Comparison of ENCODE assay signal across 17 cellular contexts in the genomic region with DNA sequence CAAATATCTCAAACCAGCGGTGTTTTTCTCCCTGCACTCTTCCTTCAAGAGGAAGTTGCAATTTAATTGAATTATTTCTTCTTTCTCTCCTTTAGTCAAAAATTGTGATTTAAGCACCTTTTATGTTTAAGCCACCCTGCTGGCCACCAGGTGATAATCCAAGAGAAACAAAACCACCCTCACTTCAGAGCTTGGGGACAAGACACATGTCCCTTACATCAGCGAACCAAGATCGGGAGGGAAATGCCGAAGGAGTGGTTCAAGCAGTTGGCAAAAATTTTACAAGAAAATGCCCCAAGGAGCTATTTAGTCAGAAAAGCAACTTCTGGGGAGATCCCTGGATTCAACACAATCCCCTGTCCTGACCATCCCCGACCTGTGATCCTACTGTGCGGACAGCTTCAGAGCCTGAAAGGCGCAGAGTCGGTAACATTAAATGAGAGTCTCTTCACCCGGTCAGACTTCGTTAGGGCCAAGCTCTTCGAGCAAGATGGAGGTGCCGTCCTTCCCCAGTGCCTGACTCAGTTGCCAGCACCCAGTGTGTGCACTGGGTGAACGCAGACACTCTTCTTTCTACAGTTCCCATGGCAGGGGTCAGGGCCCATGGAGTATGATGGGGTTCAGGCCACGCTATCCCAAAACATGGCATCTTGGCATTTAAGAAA.
A peak's percentile ranks its signal among the peaks of the same experiment; 100 is the strongest.
DNase-seq lines count a peak whose midpoint lies in the region; ATAC-seq and TF ChIP-seq lines count a peak whose summit lies in the region.
"Had no signal": no experiment of that assay in that cellular context is flagged by ENCODE, and none has a peak within 500 bp of the region (broad histone marks: within the 10 kb centered on the region; RNA-seq: fewer than 3 reads in every experiment).

No MANE protein-coding gene starts in this region.

- H4K8ac ChIP-seq in IMR-90 (ENCODE audit: low read depth in 2 of 2, low read length in 2 of 2) = no peak overlapping the region

- no peak overlapping the region for H3K4me3 ChIP-seq in IMR-90 (ENCODE audit: insufficient read depth, low read depth, low read length)
- H3K4me3 ChIP-seq in HAP-1 = no peak overlapping the region
- H3K4me3 ChIP-seq: cardiac muscle cell, mucosa of descending colon had no signal

- no peaks in the 10 kb centered on the region for H3K9me3 Mint-ChIP-seq in activated naive CD4-positive, alpha-beta T cell treated with anti-CD3 and anti-CD28 coated beads, Interleukin-2, amount 10 ng/mL, durations not matched to agents 7 days and 5 days
- peaks cover under 1 to 5% of the 10 kb centered on the region in 2 donors for H3K9me3 Mint-ChIP-seq in activated naive CD4-positive, alpha-beta T cell treated with anti-CD3 and anti-CD28 coated beads, Interleukin-2, amount 50 U/mL, for 72 hours

- H3K23ac ChIP-seq in IMR-90 (ENCODE audit: low read depth, low read length) = no peak overlapping the region

- no peak overlapping the region for H4K91ac ChIP-seq in IMR-90 (ENCODE audit: insufficient read depth, low read depth, low read length)

- H3K27ac ChIP-seq in IMR-90 (ENCODE audit: insufficient read depth, low read length) = no peak overlapping the region
- H3K27ac ChIP-seq: cardiac muscle cell had no signal

- no peak for ATAC-seq in activated naive CD4-positive, alpha-beta T cell treated with anti-CD3 and anti-CD28 coated beads, Interleukin-2, amount 50 U/mL, for 72 hours
- ATAC-seq in IMR-90 (ENCODE audit: low read depth) (no peak), left lobe of liver (no peak)
- ATAC-seq: esophagus mucosa, mucosa of descending colon, right cardiac atrium had no signal

- H4K20me1 ChIP-seq in IMR-90 (ENCODE audit: insufficient read depth, low read length) = no peaks in the 10 kb centered on the region

- no peak overlapping the region for H2AK5ac ChIP-seq in IMR-90 (ENCODE audit: low read depth, low read length)

- peaks cover 1% of the 10 kb centered on the region; the same call in 1 of the 2 replicates for H3K9me3 ChIP-seq in IMR-90 (ENCODE audit: control insufficient read depth, insufficient read depth, low read length)
- no peaks in the 10 kb centered on the region for H3K9me3 ChIP-seq in HAP-1
- H3K9me3 ChIP-seq: mucosa of descending colon had no signal

- in situ Hi-C loops in IMR-90 (cut with MboI; ENCODE audit: low sequenced_read_pairs) = no loop called here
- in situ Hi-C loops in HAP-1 (cut with MboI; ENCODE audit: low sequenced_read_pairs) = no loop called here

- no peak for TF ChIP-seq RAD21 in IMR-90 (IDR thresholded peaks at IDR 0.05; ENCODE audit: low read length)

- peaks cover 22% of the 10 kb centered on the region for H3K27me3 Mint-ChIP-seq in activated naive CD4-positive, alpha-beta T cell treated with anti-CD3 and anti-CD28 coated beads, Interleukin-2, amount 10 ng/mL, durations not matched to agents 7 days and 5 days

- H3K9me1 ChIP-seq in IMR-90 (ENCODE audit: insufficient read depth, low read length) = no peaks in the 10 kb centered on the region

- peak overlapping the region; percentile 35 for H2AK9ac ChIP-seq in IMR-90 (replicated peaks; ENCODE audit: low read depth, low read length, poor library complexity)

- no peak overlapping the region for H4K5ac ChIP-seq in IMR-90 (ENCODE audit: low read depth, low read length)

- intact Hi-C loops in IMR-90 (cut with micrococcal nuclease) = no loop called here

- no peak overlapping the region for H3K18ac ChIP-seq in IMR-90 (ENCODE audit: low read depth, low read length)

- dilution Hi-C loops in IMR-90 (cut with HindIII; ENCODE audit: low sequenced_read_pairs, unreplicated experiment) = no loop called here

- POLR2A ChIA-PET in IMR-90 (lab: Charles Lee; ENCODE audit: unreplicated experiment) = no interaction called here

- peaks cover 45% of the 10 kb centered on the region for H3K27me3 ChIP-seq in IMR-90 (ENCODE audit: control insufficient read depth, insufficient read depth, low read length)
- peaks cover 24% of the 10 kb centered on the region for H3K27me3 ChIP-seq in HAP-1 (ENCODE audit: low read depth)
- H3K27me3 ChIP-seq: cardiac muscle cell had no signal

- no peak overlapping the region for H3K9ac ChIP-seq in IMR-90 (ENCODE audit: low read depth, low read length)

- H3K27ac Mint-ChIP-seq in activated naive CD4-positive, alpha-beta T cell treated with anti-CD3 and anti-CD28 coated beads, Interleukin-2, amount 10 ng/mL, durations not matched to agents 7 days and 5 days = peak overlapping the region; percentile 81
- peak overlapping the region in 1 of 2 donors; percentile 89 for H3K27ac Mint-ChIP-seq in activated naive CD4-positive, alpha-beta T cell treated with anti-CD3 and anti-CD28 coated beads, Interleukin-2, amount 50 U/mL, for 72 hours

- no peak for TF ChIP-seq CTCF in IMR-90 (conservative IDR thresholded peaks at IDR 0.05; ENCODE audit: low read depth, low read length)

- WGBS in IMR-90 (ENCODE audit: extremely low coverage in 2 of 2, insufficient read length in 1 of 2), 2 experiments = 87% methylated on average over 11 of the region's 14 CpGs; no CpG with 5 or more reads in 1 of the 2 experiments

- TF ChIP-seq POLR2A in IMR-90 (IDR thresholded peaks at IDR 0.05; ENCODE audit: low read depth, low read length) = no peak

- no peak for DNase-seq in activated naive CD4-positive, alpha-beta T cell treated with anti-CD3 and anti-CD28 coated beads, Interleukin-2, amount 10 ng/mL, durations not matched to agents 7 days and 5 days
- no peak for DNase-seq in activated naive CD4-positive, alpha-beta T cell treated with anti-CD3 and anti-CD28 coated beads, Interleukin-2, amount 50 U/mL, for 72 hours (ENCODE audit: low spot score in 2 of 2)
- DNase-seq in IMR-90 (no peak), left lobe of liver (ENCODE audit: low spot score) (peak; percentile 27), ureter (ENCODE audit: low spot score) (peak; percentile 29), NCI-H1092 (lab: John Stamatoyannopoulos, UW) (no peak), HAP-1 (ENCODE audit: low spot score in 2 of 2) (no peak)
- DNase-seq: activated CD4-positive, CD25-positive, alpha-beta regulatory T cell; amniotic stem cell; Calu3; mucosa of descending colon; NCI-H2081 treated with DMSO at 0.1 percent for 48 hours; NCI-H524 treated with DMSO at 0.1 percent for 48 hours; right cardiac atrium; Right ventricle myocardium superior had no signal

- H3K4me1 ChIP-seq in IMR-90 (ENCODE audit: control insufficient read depth, insufficient read depth, low read length) (no peaks in the 10 kb centered on the region), HAP-1 (no peaks in the 10 kb centered on the region)

- H2BK120ac ChIP-seq in IMR-90 (ENCODE audit: low read depth, low read length) = no peak overlapping the region

- CTCF ChIA-PET in activated naive CD4-positive, alpha-beta T cell treated with anti-CD3 and anti-CD28 coated beads, Interleukin-2, amount 10 ng/mL, durations not matched to agents 7 days and 5 days (lab: Charles Lee) = interaction anchor here (1.3 to 1.7 kb wide), 2 partner anchors 12 to 34 kb away, joined by 3 to 8 read pairs; no protein-coding TSS in a partner anchor
- CTCF ChIA-PET in IMR-90 (lab: Yijun Ruan, JAX) = no interaction called here

- no peak overlapping the region for H2BK5ac ChIP-seq in IMR-90 (ENCODE audit: low read depth, low read length, poor library complexity, severe bottlenecking)

- H3K4me3 Mint-ChIP-seq in activated naive CD4-positive, alpha-beta T cell treated with anti-CD3 and anti-CD28 coated beads, Interleukin-2, amount 10 ng/mL, durations not matched to agents 7 days and 5 days = no peak overlapping the region

- no peaks in the 10 kb centered on the region for H3K79me1 ChIP-seq in IMR-90 (ENCODE audit: low read depth in 1 of 2, low read length in 2 of 2)

- no peak overlapping the region for H2AFZ ChIP-seq in IMR-90 (replicated peaks; ENCODE audit: low read length, poor library complexity)

- H3K4ac ChIP-seq in IMR-90 (ENCODE audit: low read depth, low read length) = no peak overlapping the region

- no peak overlapping the region for H2BK15ac ChIP-seq in IMR-90 (ENCODE audit: low read depth, low read length)

- no peaks in the 10 kb centered on the region for H3K36me3 ChIP-seq in IMR-90 (ENCODE audit: control insufficient read depth, insufficient read depth, low read length)
- no peaks in the 10 kb centered on the region for H3K36me3 ChIP-seq in HAP-1 (replicated peaks)
- H3K36me3 ChIP-seq: cardiac muscle cell had no signal

- H3K14ac ChIP-seq in IMR-90 (replicated peaks; ENCODE audit: low read depth, low read length) = no peak overlapping the region

- H2BK20ac ChIP-seq in IMR-90 (ENCODE audit: low read depth, low read length) = no peak overlapping the region

- no peak overlapping the region for H3K4me2 ChIP-seq in IMR-90 (ENCODE audit: low read depth, low read length)

- H3K56ac ChIP-seq in IMR-90 (ENCODE audit: extremely low read depth, insufficient read depth, low read length) = no peak overlapping the region

- BruUV-seq in IMR-90 (replicated peaks; lab: Mats Ljungman, UMichigan) = no TSS peak

- H3K36me3 Mint-ChIP-seq in activated naive CD4-positive, alpha-beta T cell treated with anti-CD3 and anti-CD28 coated beads, Interleukin-2, amount 10 ng/mL, durations not matched to agents 7 days and 5 days = peaks cover 2% of the 10 kb centered on the region
- peaks cover 9 to 10% of the 10 kb centered on the region in 2 donors for H3K36me3 Mint-ChIP-seq in activated naive CD4-positive, alpha-beta T cell treated with anti-CD3 and anti-CD28 coated beads, Interleukin-2, amount 50 U/mL, for 72 hours

- H3K4me1 Mint-ChIP-seq in activated naive CD4-positive, alpha-beta T cell treated with anti-CD3 and anti-CD28 coated beads, Interleukin-2, amount 10 ng/mL, durations not matched to agents 7 days and 5 days = peaks cover 86% of the 10 kb centered on the region

TF ChIP-seq in IMR-90, 13 proteins besides CTCF, POLR2A, EP300 and RAD21:
- TF ChIP-seq, protein P1, sequence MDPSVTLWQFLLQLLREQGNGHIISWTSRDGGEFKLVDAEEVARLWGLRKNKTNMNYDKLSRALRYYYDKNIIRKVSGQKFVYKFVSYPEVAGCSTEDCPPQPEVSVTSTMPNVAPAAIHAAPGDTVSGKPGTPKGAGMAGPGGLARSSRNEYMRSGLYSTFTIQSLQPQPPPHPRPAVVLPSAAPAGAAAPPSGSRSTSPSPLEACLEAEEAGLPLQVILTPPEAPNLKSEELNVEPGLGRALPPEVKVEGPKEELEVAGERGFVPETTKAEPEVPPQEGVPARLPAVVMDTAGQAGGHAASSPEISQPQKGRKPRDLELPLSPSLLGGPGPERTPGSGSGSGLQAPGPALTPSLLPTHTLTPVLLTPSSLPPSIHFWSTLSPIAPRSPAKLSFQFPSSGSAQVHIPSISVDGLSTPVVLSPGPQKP (IDR thresholded peaks at IDR 0.05; ENCODE audit: borderline replicate concordance, low read depth, low read length) = no peak

Comparison
In these comparisons a context has a peak if more than half of its experiments do, and no peak if none do; other contexts are left out.
1. DNase-seq: peak in left lobe of liver (single experiment) and ureter (single experiment); none in activated naive CD4-positive, alpha-beta T cell treated with anti-CD3 and anti-CD28 coated beads, Interleukin-2, amount 10 ng/mL, durations not matched to agents 7 days and 5 days (single experiment), activated naive CD4-positive, alpha-beta T cell treated with anti-CD3 and anti-CD28 coated beads, Interleukin-2, amount 50 U/mL, for 72 hours (0 of 2), IMR-90 (single experiment), NCI-H1092 (single experiment) and HAP-1 (0 of 2).